In genomic region chr12:68812553-68813241, GRCh38 we compare ENCODE assay signal across 12 cellular contexts. TPM values are rescaled to one million over a fixed set of nuclear protein-coding genes. Genes with fewer than 3 reads are reported as not detected.
A peak's percentile ranks its signal among the peaks of the same experiment; 100 is the strongest.
DNase-seq lines count a peak whose midpoint lies in the region; ATAC-seq and TF ChIP-seq lines count a peak whose summit lies in the region.
"Had no signal": no experiment of that assay in that cellular context is flagged by ENCODE, and none has a peak within 500 bp of the region (broad histone marks: within the 10 kb centered on the region; RNA-seq: fewer than 3 reads in every experiment).

No MANE protein-coding gene starts in this region.

- H3K9me3 Mint-ChIP-seq in activated naive CD4-positive, alpha-beta T cell treated with anti-CD3 and anti-CD28 coated beads for 36 hours = no peaks in the 10 kb centered on the region
- no peaks in the 10 kb centered on the region for H3K9me3 Mint-ChIP-seq in activated B cell treated with CpG ODN at 0.5 μM for 24 hours
- H3K9me3 Mint-ChIP-seq in stimulated activated naive CD8-positive, alpha-beta T cell treated with anti-CD3 and anti-CD28 coated beads, Interleukin-15, amount 100 ng/mL, for 72 hours = no peaks in the 10 kb centered on the region

- H3K27me3 Mint-ChIP-seq in activated naive CD4-positive, alpha-beta T cell treated with anti-CD3 and anti-CD28 coated beads for 36 hours (ENCODE audit: low read depth) = no peaks in the 10 kb centered on the region
- no peaks in the 10 kb centered on the region for H3K27me3 Mint-ChIP-seq in activated B cell treated with CpG ODN at 0.5 μM for 24 hours
- no peaks in the 10 kb centered on the region for H3K27me3 Mint-ChIP-seq in stimulated activated naive CD8-positive, alpha-beta T cell treated with anti-CD3 and anti-CD28 coated beads, Interleukin-15, amount 100 ng/mL, for 72 hours

- H3K27ac ChIP-seq in stomach = no peak overlapping the region
- H3K27ac ChIP-seq: C4-2B, colonic mucosa had no signal

- peaks cover 68% of the 10 kb centered on the region for H3K36me3 Mint-ChIP-seq in activated naive CD4-positive, alpha-beta T cell treated with anti-CD3 and anti-CD28 coated beads for 36 hours (ENCODE audit: low read depth)
- peaks cover 71% of the 10 kb centered on the region for H3K36me3 Mint-ChIP-seq in activated B cell treated with CpG ODN at 0.5 μM for 24 hours (ENCODE audit: low read depth)

- H3K27me3 ChIP-seq in stomach = no peaks in the 10 kb centered on the region
- H3K27me3 ChIP-seq: colonic mucosa had no signal

- peak overlapping the region; percentile 24 for H3K4me3 Mint-ChIP-seq in activated naive CD4-positive, alpha-beta T cell treated with anti-CD3 and anti-CD28 coated beads for 36 hours
- H3K4me3 Mint-ChIP-seq in activated B cell treated with CpG ODN at 0.5 μM for 24 hours = no peak overlapping the region
- H3K4me3 Mint-ChIP-seq in stimulated activated naive CD8-positive, alpha-beta T cell treated with anti-CD3 and anti-CD28 coated beads, Interleukin-15, amount 100 ng/mL, for 72 hours = peak overlapping the region; percentile 4 to 84

- H3K4me1 Mint-ChIP-seq in activated naive CD4-positive, alpha-beta T cell treated with anti-CD3 and anti-CD28 coated beads for 36 hours (ENCODE audit: low read depth) = peaks cover 44% of the 10 kb centered on the region
- peaks cover 24% of the 10 kb centered on the region for H3K4me1 Mint-ChIP-seq in activated B cell treated with CpG ODN at 0.5 μM for 24 hours
- H3K4me1 Mint-ChIP-seq in stimulated activated naive CD8-positive, alpha-beta T cell treated with anti-CD3 and anti-CD28 coated beads, Interleukin-15, amount 100 ng/mL, for 72 hours = peaks cover 43% of the 10 kb centered on the region

- H3K27ac Mint-ChIP-seq in activated naive CD4-positive, alpha-beta T cell treated with anti-CD3 and anti-CD28 coated beads for 36 hours = peak overlapping the region; percentile 8
- peak overlapping the region; percentile 35 for H3K27ac Mint-ChIP-seq in activated B cell treated with CpG ODN at 0.5 μM for 24 hours
- peak overlapping the region in 1 of 2 donors; percentile 22 for H3K27ac Mint-ChIP-seq in stimulated activated naive CD8-positive, alpha-beta T cell treated with anti-CD3 and anti-CD28 coated beads, Interleukin-15, amount 100 ng/mL, for 72 hours

- TF ChIP-seq CTCF in activated B cell treated with CpG ODN at 0.5 μM for 24 hours (IDR thresholded peaks at IDR 0.05) (no peak), fibroblast of villous mesenchyme (IDR thresholded peaks at IDR 0.05; ENCODE audit: insufficient read depth, low read depth, low read length) (no peak), stomach (IDR thresholded peaks at IDR 0.05) (no peak)

- no peak for ATAC-seq in activated B cell treated with CpG ODN at 0.5 μM for 24 hours (ENCODE audit: low read depth)
- no peak for ATAC-seq in stimulated activated naive CD8-positive, alpha-beta T cell treated with anti-CD3 and anti-CD28 coated beads, Interleukin-15, amount 100 ng/mL, for 72 hours

- TF ChIP-seq EP300 in stomach (IDR thresholded peaks at IDR 0.05) = no peak

- 53 to 84% (median 60%) methylated on average over 1 of the region's 1 CpG for WGBS in stomach, 5 donors

- intact Hi-C loops in activated naive CD4-positive, alpha-beta T cell treated with anti-CD3 and anti-CD28 coated beads for 36 hours (cut with micrococcal nuclease) = no loop called here
- intact Hi-C loops in activated B cell treated with CpG ODN at 0.5 μM for 24 hours (cut with micrococcal nuclease) = loop anchor here (5.0 kb wide), 1 partner anchor 1430 kb away; the partner anchor contains the start of gene CNOT2
- intact Hi-C loops in stomach (cut with DNase I; ENCODE audit: low total_unique reads) = no loop called here

- no peaks in the 10 kb centered on the region for H3K9me3 ChIP-seq in stomach
- H3K9me3 ChIP-seq: colonic mucosa had no signal

- DNase-seq in activated naive CD4-positive, alpha-beta T cell treated with anti-CD3 and anti-CD28 coated beads for 36 hours = no peak
- no peak for DNase-seq in activated naive CD4-positive, alpha-beta T cell treated with Interleukin-2 at 50 U/mL for 16 hours
- no peak for DNase-seq in activated B cell treated with CpG ODN at 0.5 μM for 24 hours
- DNase-seq in fibroblast of villous mesenchyme (ENCODE audit: low read depth) = no peak
- DNase-seq in stimulated activated naive CD8-positive, alpha-beta T cell treated with anti-CD3 and anti-CD28 coated beads, Interleukin-15, amount 100 ng/mL, for 72 hours = no peak
- DNase-seq in stomach = no peak
- DNase-seq in EL = no peak
- no peak for DNase-seq in UCSD-AML1 (lab: John Stamatoyannopoulos, UW; ENCODE audit: unreplicated experiment)
- DNase-seq: colonic mucosa, NCI-H1436, occipital lobe had no signal

- peak overlapping the region; percentile 41 for H3K4me3 ChIP-seq in fibroblast of villous mesenchyme (ENCODE audit: low read depth, low read length)
- peak overlapping the region in 1 of 4 donors; percentile 11 for H3K4me3 ChIP-seq in stomach
- H3K4me3 ChIP-seq: colonic mucosa had no signal

- CTCF ChIA-PET in activated naive CD4-positive, alpha-beta T cell treated with anti-CD3 and anti-CD28 coated beads for 36 hours (lab: Charles Lee) = interaction anchor here (0.5 to 4.8 kb wide), 6 partner anchors 9 to 255 kb away, joined by 3 to 27 read pairs (median 3); no protein-coding TSS in a partner anchor
- CTCF ChIA-PET in activated B cell treated with CpG ODN at 0.5 μM for 24 hours (lab: Charles Lee) = interaction anchor here (0.8 to 2.2 kb wide), 3 partner anchors 17 to 478 kb away, joined by 3 to 8 read pairs (median 3); partner anchors contain the start of gene SLC35E3

- POLR2A ChIA-PET in activated B cell treated with CpG ODN at 0.5 μM for 24 hours (lab: Charles Lee) = interaction anchor here (0.8 to 0.9 kb wide), 2 partner anchors 85 to 202 kb away, joined by 3 to 5 read pairs; partner anchors contain the start of gene RAP1B

- peaks cover 26 to 76% (median 48%) of the 10 kb centered on the region in 4 donors for H3K4me1 ChIP-seq in stomach
- H3K4me1 ChIP-seq: colonic mucosa had no signal

- TF ChIP-seq POLR2A in stomach (IDR thresholded peaks at IDR 0.05) = no peak

- H3K36me3 ChIP-seq in stomach = peaks cover 31 to 76% (median 74%) of the 10 kb centered on the region in 4 donors

RNA-seq across cellular contexts. Expression of gene MDM2, which starts 4.7 kb away (rescaled TPM):
- total RNA-seq in activated naive CD4-positive, alpha-beta T cell treated with anti-CD3 and anti-CD28 coated beads for 36 hours = 100 to 1,000 TPM; 165 to 166 TPM
- total RNA-seq in activated B cell treated with CpG ODN at 0.5 μM for 24 hours (69.8 and 90.8 TPM in 2 replicates), fibroblast of villous mesenchyme (151 and 245 TPM in 2 replicates), stomach (100 to 1,000 TPM in 3 of 5 donors, 10 to 100 TPM in 2; 42.4 to 151 (median 132) TPM)
- 10 to 100 TPM; 16.8 to 74.4 (median 23.8) TPM for polyA plus RNA-seq in stomach
